Comparison of ENCODE assay signal across 8 cellular contexts in genomic region chr5:168114444-168115017, GRCh38.
DNase-seq lines count a peak whose midpoint lies in the region; ATAC-seq and TF ChIP-seq lines count a peak whose summit lies in the region.

No MANE protein-coding gene starts in this region.

- no peak overlapping the region for H3K27ac ChIP-seq in tibial artery

- no peaks in the 10 kb centered on the region for H3K36me3 ChIP-seq in tibial artery

- no peaks in the 10 kb centered on the region for H3K27me3 Mint-ChIP-seq in activated CD8-positive, alpha-beta T cell treated with anti-CD3 and anti-CD28 coated beads, Interleukin-2, amount 10 ng/mL, durations not matched to agents 7 days and 5 days (ENCODE audit: low read depth)

- DNase-seq in DMS114 treated with DMSO at 0.1 percent for 48 hours (lab: John Stamatoyannopoulos, UW; ENCODE audit: unreplicated experiment) = peak; percentile 50
- peak; percentile 30 for DNase-seq in GM19240 (ENCODE audit: insufficient read length, low spot score)
- DNase-seq in NCI-H524 (lab: John Stamatoyannopoulos, UW) = peak; percentile 65 to 81
- peak; percentile 47 for DNase-seq in activated CD8-positive, alpha-beta T cell treated with anti-CD3 and anti-CD28 coated beads, Interleukin-2, amount 10 ng/mL, durations not matched to agents 7 days and 5 days
- peak; percentile 14 to 79 (median 64) for DNase-seq in head of caudate nucleus
- peak; percentile 9 to 57 for DNase-seq in stimulated activated CD4-positive, alpha-beta T cell treated with anti-CD3 and anti-CD28 coated beads, Interleukin-15, amount 100 ng/mL, for 48 hours (ENCODE audit: low read depth in 2 of 2)
- DNase-seq in tibial artery = no peak

- no peaks in the 10 kb centered on the region for H3K4me1 ChIP-seq in tibial artery

- H3K9me3 Mint-ChIP-seq in activated CD8-positive, alpha-beta T cell treated with anti-CD3 and anti-CD28 coated beads, Interleukin-2, amount 10 ng/mL, durations not matched to agents 7 days and 5 days (ENCODE audit: insufficient read depth) = no peaks in the 10 kb centered on the region

- H3K4me3 Mint-ChIP-seq in activated CD8-positive, alpha-beta T cell treated with anti-CD3 and anti-CD28 coated beads, Interleukin-2, amount 10 ng/mL, durations not matched to agents 7 days and 5 days = no peak overlapping the region

- H3K4me1 Mint-ChIP-seq in activated CD8-positive, alpha-beta T cell treated with anti-CD3 and anti-CD28 coated beads, Interleukin-2, amount 10 ng/mL, durations not matched to agents 7 days and 5 days (ENCODE audit: low read depth) = no peaks in the 10 kb centered on the region

- ATAC-seq in HG03108 (IDR thresholded peaks at IDR 0.05; ENCODE audit: unreplicated experiment) = peak; percentile 69
- no peak for ATAC-seq in activated CD8-positive, alpha-beta T cell treated with anti-CD3 and anti-CD28 coated beads, Interleukin-2, amount 10 ng/mL, durations not matched to agents 7 days and 5 days

- H3K27me3 ChIP-seq in tibial artery = peaks cover 0 to 10% of the 10 kb centered on the region in 2 donors

- intact Hi-C loops in head of caudate nucleus (cut with DNase I) = no loop called here
- intact Hi-C loops in tibial artery (cut with DNase I; ENCODE audit: low total_unique reads) = no loop called here

- CTCF ChIA-PET in activated CD8-positive, alpha-beta T cell treated with anti-CD3 and anti-CD28 coated beads, Interleukin-2, amount 10 ng/mL, durations not matched to agents 7 days and 5 days (lab: Charles Lee) = interaction anchor here (0.9 to 1.4 kb wide), 2 partner anchors 33 to 105 kb away, joined by 3 to 11 read pairs; no protein-coding TSS in a partner anchor

- POLR2A ChIA-PET in activated CD8-positive, alpha-beta T cell treated with anti-CD3 and anti-CD28 coated beads, Interleukin-2, amount 10 ng/mL, durations not matched to agents 7 days and 5 days (lab: Charles Lee) = no interaction called here

- no peak overlapping the region for H3K4me3 ChIP-seq in tibial artery

- H3K9me3 ChIP-seq in tibial artery = no peaks in the 10 kb centered on the region

- no peaks in the 10 kb centered on the region for H3K36me3 Mint-ChIP-seq in activated CD8-positive, alpha-beta T cell treated with anti-CD3 and anti-CD28 coated beads, Interleukin-2, amount 10 ng/mL, durations not matched to agents 7 days and 5 days (ENCODE audit: low read depth)

- peak in 1 of 2 experiments; percentile 25 for TF ChIP-seq CTCF in tibial artery (IDR thresholded peaks at IDR 0.05)

- H3K27ac Mint-ChIP-seq in activated CD8-positive, alpha-beta T cell treated with anti-CD3 and anti-CD28 coated beads, Interleukin-2, amount 10 ng/mL, durations not matched to agents 7 days and 5 days = no peak overlapping the region

Comparison
In these comparisons a context has a peak if more than half of its experiments do, and no peak if none do; other contexts are left out.
1. DNase-seq: peak in DMS114 treated with DMSO at 0.1 percent for 48 hours (single experiment), GM19240 (single experiment), NCI-H524 (2 of 2), activated CD8-positive, alpha-beta T cell treated with anti-CD3 and anti-CD28 coated beads, Interleukin-2, amount 10 ng/mL, durations not matched to agents 7 days and 5 days (single experiment), head of caudate nucleus (42 of 42) and stimulated activated CD4-positive, alpha-beta T cell treated with anti-CD3 and anti-CD28 coated beads, Interleukin-15, amount 100 ng/mL, for 48 hours (2 of 2); none in tibial artery (0 of 2).